ENCODE assay signal across 9 cellular contexts in the genomic region with DNA sequence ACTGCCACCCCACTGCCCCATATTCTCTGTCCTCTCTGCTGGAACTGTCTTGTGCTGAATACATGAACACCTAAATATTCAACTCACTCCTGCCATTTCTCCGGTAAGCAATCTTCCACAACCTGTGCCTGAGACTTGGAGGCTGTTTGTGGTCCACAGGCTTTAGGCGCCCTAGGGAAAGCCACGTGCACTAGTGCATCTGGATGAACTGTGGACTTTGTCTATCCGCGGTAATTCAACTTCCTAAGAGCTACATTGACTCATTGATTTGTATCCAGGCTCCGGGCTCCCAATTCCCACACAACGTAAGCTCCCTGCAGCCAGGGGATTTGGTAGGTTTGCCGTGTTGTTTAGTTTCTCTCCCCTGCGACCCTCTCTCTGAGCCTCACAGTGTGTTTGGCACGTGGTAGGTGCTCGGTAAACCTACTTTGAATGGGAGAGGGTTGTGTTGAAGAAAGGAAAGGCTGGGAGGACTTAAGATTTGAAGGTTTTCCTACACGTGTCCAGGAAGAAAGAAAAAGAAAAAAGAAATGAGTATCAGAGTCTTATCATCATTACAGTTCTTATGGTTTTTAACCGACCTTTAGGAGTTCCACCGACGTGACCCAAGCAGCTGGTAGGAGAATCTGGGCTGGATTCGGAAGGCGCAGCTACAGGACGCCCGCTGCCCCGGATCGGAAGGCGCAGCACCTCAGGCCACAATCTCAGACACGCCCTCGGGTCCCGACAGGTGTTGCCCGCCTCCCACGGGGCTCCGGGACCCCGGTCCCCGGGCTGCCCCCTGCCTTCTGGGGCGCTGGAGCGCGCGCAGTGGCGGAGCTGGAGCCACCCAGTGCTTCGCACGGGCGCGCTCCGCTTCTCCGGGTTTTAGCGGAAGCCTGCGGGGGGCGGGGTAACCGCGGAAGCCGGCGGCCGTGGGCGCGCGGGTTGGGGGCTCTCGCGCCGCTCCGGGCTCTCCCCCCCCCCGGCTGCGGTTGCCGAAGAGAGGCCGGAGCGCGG.
A peak's percentile ranks its signal among the peaks of the same experiment; 100 is the strongest.
DNase-seq lines count a peak whose midpoint lies in the region; ATAC-seq, FAIRE-seq and TF ChIP-seq lines count a peak whose summit lies in the region.
"Had no signal": no experiment of that assay in that cellular context is flagged by ENCODE, and none has a peak within 500 bp of the region (broad histone marks: within the 10 kb centered on the region; RNA-seq: fewer than 3 reads in every experiment).

No MANE protein-coding gene starts in this region.

- no peak overlapping the region for H2AK5ac ChIP-seq in H1 (ENCODE audit: low read depth, low read length)

- no peak overlapping the region for H3K27ac Mint-ChIP-seq in Caco-2 (ENCODE audit: unreplicated experiment)
- H3K27ac Mint-ChIP-seq: IgD-negative memory B cell had no signal

- H2AFZ ChIP-seq in H1 (ENCODE audit: low read length): peak overlapping the region; percentile 95

- no peak for TF ChIP-seq EP300 in H1 (IDR thresholded peaks at IDR 0.05; ENCODE audit: borderline replicate concordance in 1 of 2, low read depth in 2 of 2, low read length in 2 of 2)

- DNase-seq in NCI-H2081 (lab: John Stamatoyannopoulos, UW) (peak; percentile 80 to 89), H1 (ENCODE audit: low read depth in 1 of 2, low spot score in 2 of 2) (peak in 1 of 2 experiments; percentile 84), omental fat pad (ENCODE audit: low spot score) (no peak), Caco-2 (no peak), uterus (no peak), HK-2 (ENCODE audit: unreplicated experiment) (no peak)

- H3K79me2 ChIP-seq in H1 (ENCODE audit: control insufficient read depth in 1 of 2, insufficient read depth in 2 of 2, low read length in 2 of 2): peaks cover 0 to 5% of the 10 kb centered on the region in 2 experiments; a peak in 1 of 4 replicates

- H3K9me3 ChIP-seq in ES-I3 (ENCODE audit: control insufficient read depth, insufficient read depth, low read length) (no peaks in the 10 kb centered on the region; the same call in 1 of the 2 replicates), H1 (ENCODE audit: insufficient read depth in 2 of 2, low read depth in 1 of 2, low read length in 1 of 2) (no peaks in the 10 kb centered on the region), Caco-2 (peaks cover 4% of the 10 kb centered on the region; the same call in 1 of the 2 replicates), uterus (no peaks in the 10 kb centered on the region)

- H3K4me3 ChIP-seq in H1 (ENCODE audit: extremely low read depth in 1 of 4, insufficient read depth in 2 of 4, low read depth in 3 of 4, low read length in 4 of 4) (peak overlapping the region; percentile 64 to 86 (median 73)), Caco-2 (ENCODE audit: low read depth, low read length) (no peak overlapping the region), uterus (no peak overlapping the region)

- H4K5ac ChIP-seq in H1 (ENCODE audit: insufficient read length, low read depth, low read length): no peak overlapping the region

- no peak overlapping the region for H3K23ac ChIP-seq in H1 (ENCODE audit: insufficient read length)

- no peak for FAIRE-seq in H1 (lab: Jason Lieb, UNC)

- TF ChIP-seq CTCF in H1 (IDR thresholded peaks at IDR 0.05; ENCODE audit: control extremely low read depth in 1 of 3, insufficient read depth in 1 of 3, low read depth in 1 of 3, low read length in 3 of 3) (no peak), omental fat pad (IDR thresholded peaks at IDR 0.05) (no peak), Caco-2 (IDR thresholded peaks at IDR 0.05; ENCODE audit: insufficient read depth in 1 of 2, low read depth in 1 of 2, low read length in 1 of 2, severe bottlenecking in 1 of 2, unreplicated experiment in 1 of 2) (no peak), uterus (IDR thresholded peaks at IDR 0.05) (no peak)

- H3K4ac ChIP-seq in H1 (replicated peaks; ENCODE audit: insufficient read length, low read depth, low read length): peak overlapping the region; percentile 63

- H3K27me3 ChIP-seq in H1 (replicated peaks in 1 of 4; ENCODE audit: control insufficient read depth in 3 of 4, extremely low read depth in 1 of 4, insufficient read depth in 3 of 4, low read length in 3 of 4) (peaks cover 2 to 27% (median 25%) of the 10 kb centered on the region in 4 experiments), Caco-2 (replicated peaks; ENCODE audit: control insufficient read depth, insufficient read depth, low read length) (no peaks in the 10 kb centered on the region), uterus (peaks cover 0 to 15% of the 10 kb centered on the region in 2 donors)

- H3K36me3 ChIP-seq in ES-I3 (ENCODE audit: insufficient read depth, low read length): no peaks in the 10 kb centered on the region
- no peaks in the 10 kb centered on the region for H3K36me3 ChIP-seq in H1 (ENCODE audit: control insufficient read depth in 2 of 4, insufficient read depth in 4 of 4, low read length in 3 of 4)
- no peaks in the 10 kb centered on the region for H3K36me3 ChIP-seq in Caco-2 (ENCODE audit: control insufficient read depth, insufficient read depth, low read length)
- H3K36me3 ChIP-seq in uterus: no peaks in the 10 kb centered on the region

- peaks cover 12 to 13% of the 10 kb centered on the region in 2 experiments for H4K20me1 ChIP-seq in H1 (replicated peaks in 1 of 2; ENCODE audit: control insufficient read depth in 1 of 2, insufficient read depth in 2 of 2, low read length in 2 of 2)

- no peak overlapping the region for H4K91ac ChIP-seq in H1 (replicated peaks; ENCODE audit: insufficient read length, low read length)

- no peaks in the 10 kb centered on the region for H3K36me3 Mint-ChIP-seq in Caco-2 (ENCODE audit: insufficient read depth, unreplicated experiment)

- CTCF ChIA-PET in H1 (lab: Charles Lee; ENCODE audit: partially characterized antibody) (interaction anchor here (0.6 kb wide), 1 partner anchor 1019 kb away, joined by 3 read pairs; no protein-coding TSS in a partner anchor), Caco-2 (lab: Charles Lee) (no interaction called here)

- H3K9ac ChIP-seq in ES-I3 (ENCODE audit: low read depth, low read length): peak overlapping the region; percentile 70
- H3K9ac ChIP-seq in H1 (replicated peaks in 1 of 4; ENCODE audit: extremely low read depth in 1 of 4, low read depth in 3 of 4, low read length in 3 of 4): no peak overlapping the region; a peak in 1 of 7 replicates

- intact Hi-C loops in Caco-2 (cut with micrococcal nuclease; ENCODE audit: unreplicated experiment): no loop called here
- intact Hi-C loops in uterus (cut with DNase I; ENCODE audit: low total_unique reads): no loop called here

- H2BK20ac ChIP-seq in H1 (ENCODE audit: low read length): 0 out of 2 replicates have a peak overlapping the region, but pooled peaks have one; percentile 18

- WGBS in H1 (ENCODE audit: extremely low coverage in 1 of 2, insufficient coverage in 1 of 2, insufficient read length in 1 of 2, insufficient replicate concordance in 2 of 2, low coverage in 1 of 2, low lambda C conversion rate in 2 of 2, missing lambda C conversion rate in 1 of 2), 2 experiments: 19% methylated on average over 39 of the region's 62 CpGs; no CpG with 5 or more reads in 1 of the 2 experiments

- H3K27ac ChIP-seq in H1 (ENCODE audit: low read depth, low read length) (no peak overlapping the region), uterus (no peak overlapping the region)

- no peak overlapping the region for H2BK5ac ChIP-seq in H1 (ENCODE audit: low read depth, low read length)

- no peak for TF ChIP-seq POLR2A in H1 (IDR thresholded peaks at IDR 0.05; ENCODE audit: control extremely low read depth in 1 of 2, low read depth in 2 of 2, low read length in 2 of 2)
- TF ChIP-seq POLR2A in uterus (IDR thresholded peaks at IDR 0.05): no peak

- H3K23me2 ChIP-seq in H1 (ENCODE audit: low read depth, low read length): peaks cover 11% of the 10 kb centered on the region

- no peak overlapping the region for H3K14ac ChIP-seq in H1 (ENCODE audit: insufficient read length)

- BruUV-seq in Caco-2 (replicated peaks; lab: Mats Ljungman, UMichigan): no TSS peak

- no peaks in the 10 kb centered on the region for H3K79me1 ChIP-seq in H1 (ENCODE audit: low read depth, low read length)

- no peak overlapping the region; the same call in 1 of the 2 replicates for H3K18ac ChIP-seq in H1 (ENCODE audit: extremely low read depth, low read length)

- H4K8ac ChIP-seq in H1 (ENCODE audit: extremely low read depth, insufficient read depth, low read length): no peak overlapping the region; the same call in none of the 2 replicates

- H3K4me1 ChIP-seq in ES-I3 (ENCODE audit: insufficient read depth, low read length) (no peaks in the 10 kb centered on the region), H1 (replicated peaks in 1 of 4; ENCODE audit: control insufficient read depth in 3 of 4, insufficient read depth in 4 of 4, low read length in 3 of 4) (peaks cover 0 to 3% (median 0%) of the 10 kb centered on the region in 4 experiments; a peak in 3 of 7 replicates), Caco-2 (no peaks in the 10 kb centered on the region), uterus (peaks cover 0 to 5% of the 10 kb centered on the region in 2 donors)

- no peak overlapping the region for H3K56ac ChIP-seq in H1 (replicated peaks; ENCODE audit: insufficient read length, low read depth, low read length)

- peak overlapping the region; percentile 80; the same call in 1 of the 2 replicates for H2BK12ac ChIP-seq in H1 (ENCODE audit: low read depth, low read length)

- H3K4me3 Mint-ChIP-seq in Caco-2 (ENCODE audit: unreplicated experiment): no peak overlapping the region

- H2BK120ac ChIP-seq in H1 (replicated peaks; ENCODE audit: low read depth, low read length): no peak overlapping the region

- ATAC-seq in omental fat pad (ENCODE audit: low FRiP score) (peak; percentile 76), HG03469 (IDR thresholded peaks at IDR 0.05; ENCODE audit: unreplicated experiment) (no peak)

- POLR2A ChIA-PET in H1 (lab: Charles Lee; ENCODE audit: partially characterized antibody): interaction anchor here (0.6 kb wide), 1 partner anchor 133 kb away, joined by 3 read pairs; no protein-coding TSS in a partner anchor
- POLR2A ChIA-PET in Caco-2 (lab: Charles Lee): no interaction called here

- H3K4me1 Mint-ChIP-seq in Caco-2 (ENCODE audit: low read depth, unreplicated experiment): no peaks in the 10 kb centered on the region

- no peak overlapping the region for H2BK15ac ChIP-seq in H1 (ENCODE audit: low read length)

- no peaks in the 10 kb centered on the region for H3K9me3 Mint-ChIP-seq in Caco-2 (ENCODE audit: unreplicated experiment)

- H3K27me3 Mint-ChIP-seq in Caco-2 (ENCODE audit: insufficient read depth, unreplicated experiment): peaks cover 11% of the 10 kb centered on the region

- peak overlapping the region; percentile 77 to 96 for H3K4me2 ChIP-seq in H1 (ENCODE audit: insufficient read depth in 1 of 2, low read depth in 2 of 2, low read length in 2 of 2)

- no peak for TF ChIP-seq RAD21 in H1 (IDR thresholded peaks at IDR 0.05 in 1 of 2, conservative IDR thresholded peaks at IDR 0.05 in 1 of 2; ENCODE audit: low read depth in 2 of 2, low read length in 2 of 2)

TF ChIP-seq in H1, 55 proteins besides CTCF, POLR2A, EP300 and RAD21 (continues in another document):
- peak; percentile 61; the same call in 1 of the 2 replicates for TF ChIP-seq SP1 (IDR thresholded peaks at IDR 0.05; ENCODE audit: low read depth, low read length)
- TF ChIP-seq, protein P1, sequence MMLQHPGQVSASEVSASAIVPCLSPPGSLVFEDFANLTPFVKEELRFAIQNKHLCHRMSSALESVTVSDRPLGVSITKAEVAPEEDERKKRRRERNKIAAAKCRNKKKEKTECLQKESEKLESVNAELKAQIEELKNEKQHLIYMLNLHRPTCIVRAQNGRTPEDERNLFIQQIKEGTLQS (IDR thresholded peaks at IDR 0.05; ENCODE audit: insufficient read depth, low read depth, low read length): no peak

Comparison
In these comparisons a context has a peak if more than half of its experiments do, and no peak if none do; other contexts are left out.
1. DNase-seq: peak in NCI-H2081 (2 of 2); none in omental fat pad (single experiment), Caco-2 (0 of 2), uterus (0 of 2) and HK-2 (single experiment).
2. H3K4me3 ChIP-seq: peak in H1 (4 of 4); none in Caco-2 (single experiment) and uterus (0 of 2).